8 cellular contexts compared by ENCODE assay signal in genomic region chr1:23367791-23368561, GRCh38. TPM values are rescaled to one million over a fixed set of nuclear protein-coding genes. Genes with fewer than 3 reads are reported as not detected.
DNase-seq lines count a peak whose midpoint lies in the region; ATAC-seq and TF ChIP-seq lines count a peak whose summit lies in the region.

No MANE protein-coding gene starts in this region.

- H3K27me3 Mint-ChIP-seq in natural killer cell treated with Interleukin-12 subunit alpha and Interleukin-12 subunit beta and Interleukin-15 and Interleukin-18, amount 100 ng/mL, for 72 hours = no peaks in the 10 kb centered on the region

- H3K27me3 ChIP-seq in H7 (ENCODE audit: control insufficient read depth, insufficient read depth, low read length) (peaks cover 70% of the 10 kb centered on the region), Loucy (ENCODE audit: insufficient read depth, low read length, poor library complexity, severe bottlenecking) (peaks cover under 1% of the 10 kb centered on the region), RWPE2 (ENCODE audit: insufficient read depth, poor library complexity, severe bottlenecking) (no peaks in the 10 kb centered on the region)

- peak overlapping the region; percentile 88 to 95 for H3K27ac Mint-ChIP-seq in natural killer cell treated with Interleukin-12 subunit alpha and Interleukin-12 subunit beta and Interleukin-15 and Interleukin-18, amount 100 ng/mL, for 72 hours

- H3K4me1 Mint-ChIP-seq in natural killer cell treated with Interleukin-12 subunit alpha and Interleukin-12 subunit beta and Interleukin-15 and Interleukin-18, amount 100 ng/mL, for 72 hours (ENCODE audit: low read depth in 2 of 2) = peaks cover 26 to 29% of the 10 kb centered on the region in 2 donors

- H3K79me2 ChIP-seq in Loucy (ENCODE audit: insufficient read depth, low read length) = peaks cover 59% of the 10 kb centered on the region

- H3K4me1 ChIP-seq in Loucy (ENCODE audit: insufficient read depth, low read length, poor library complexity, severe bottlenecking) (peaks cover 32% of the 10 kb centered on the region), RWPE2 (ENCODE audit: insufficient read depth, poor library complexity, severe bottlenecking) (peaks cover 23% of the 10 kb centered on the region)

- H3K9me3 ChIP-seq in Loucy (ENCODE audit: insufficient read depth, low read depth, low read length) (peaks cover 17% of the 10 kb centered on the region; the same call in 1 of the 2 replicates), RWPE2 (ENCODE audit: severe bottlenecking) (peaks cover 13% of the 10 kb centered on the region)

- H2AFZ ChIP-seq in Loucy (ENCODE audit: low read length) = peak overlapping the region; percentile 98

- ATAC-seq in RWPE2 (ENCODE audit: low read depth) = peak; percentile 86
- ATAC-seq in natural killer cell treated with Interleukin-12 subunit alpha and Interleukin-12 subunit beta and Interleukin-15 and Interleukin-18, amount 100 ng/mL, for 72 hours = peak; percentile 96 to 97

- peak overlapping the region; percentile 83 for H3K4me2 ChIP-seq in Loucy (ENCODE audit: low read depth, low read length, poor library complexity, severe bottlenecking)

- H3K9me2 ChIP-seq in Loucy (replicated peaks; ENCODE audit: low read depth, low read length) = no peaks in the 10 kb centered on the region

- TF ChIP-seq CTCF in Loucy (conservative IDR thresholded peaks at IDR 0.05; ENCODE audit: low read length) (no peak), RWPE2 (IDR thresholded peaks at IDR 0.05; ENCODE audit: poor library complexity, severe bottlenecking) (no peak), fibroblast of pulmonary artery (IDR thresholded peaks at IDR 0.05; ENCODE audit: low read length, missing control alignments) (no peak)

- H3K4me3 Mint-ChIP-seq in natural killer cell treated with Interleukin-12 subunit alpha and Interleukin-12 subunit beta and Interleukin-15 and Interleukin-18, amount 100 ng/mL, for 72 hours = peak overlapping the region; percentile 93

- H3K4me3 ChIP-seq in H7 (ENCODE audit: insufficient read depth, low read depth, low read length) = peak overlapping the region; percentile 90
- peak overlapping the region; percentile 87 for H3K4me3 ChIP-seq in Loucy (ENCODE audit: low read length, poor library complexity, severe bottlenecking)
- H3K4me3 ChIP-seq in RWPE2 (ENCODE audit: severe bottlenecking) = peak overlapping the region; percentile 89
- peak overlapping the region; percentile 98 for H3K4me3 ChIP-seq in fibroblast of pulmonary artery (replicated peaks; ENCODE audit: low read depth, low read length)

- H3K9me3 Mint-ChIP-seq in natural killer cell treated with Interleukin-12 subunit alpha and Interleukin-12 subunit beta and Interleukin-15 and Interleukin-18, amount 100 ng/mL, for 72 hours = peaks cover under 1% of the 10 kb centered on the region

- no peaks in the 10 kb centered on the region for H4K20me1 ChIP-seq in Loucy (ENCODE audit: insufficient read depth, low read length, poor library complexity, severe bottlenecking)

- H3K36me3 Mint-ChIP-seq in natural killer cell treated with Interleukin-12 subunit alpha and Interleukin-12 subunit beta and Interleukin-15 and Interleukin-18, amount 100 ng/mL, for 72 hours = peaks cover 25% of the 10 kb centered on the region

- peak overlapping the region; percentile 90 for H3K9ac ChIP-seq in Loucy (ENCODE audit: low read depth, low read length, poor library complexity, severe bottlenecking)

- no peaks in the 10 kb centered on the region for H3F3A ChIP-seq in Loucy (ENCODE audit: low read depth)

- H3K36me3 ChIP-seq in H7 (replicated peaks; ENCODE audit: control insufficient read depth, insufficient read depth, low read length) = no peaks in the 10 kb centered on the region
- H3K36me3 ChIP-seq in Loucy (ENCODE audit: insufficient read depth, low read length) = peaks cover 27% of the 10 kb centered on the region
- H3K36me3 ChIP-seq in RWPE2 (ENCODE audit: low read depth) = peaks cover 34% of the 10 kb centered on the region

- H3K27ac ChIP-seq in RWPE2 (ENCODE audit: poor library complexity, severe bottlenecking) = peak overlapping the region; percentile 81

- peak; percentile 99 for DNase-seq in ELR (ENCODE audit: low read depth)
- DNase-seq in H7 = peak; percentile 98
- peak; percentile 99 for DNase-seq in RWPE2 (ENCODE audit: low spot score)
- peak; percentile 97 for DNase-seq in activated effector memory CD4-positive, alpha-beta T cell treated with Interleukin-2 at 50 U/mL for 16 hours
- DNase-seq in fibroblast of pulmonary artery (ENCODE audit: low read depth) = peak; percentile 99
- DNase-seq in natural killer cell treated with Interleukin-12 subunit alpha and Interleukin-12 subunit beta and Interleukin-15 and Interleukin-18, amount 100 ng/mL, for 72 hours (ENCODE audit: low spot score) = peak; percentile 99
- DNase-seq in stimulated activated naive CD4-positive, alpha-beta T cell treated with Interleukin-2 at 50 U/mL for 16 hours (lab: John Stamatoyannopoulos, UW) = peak; percentile 99

RNA-seq across cellular contexts. Expression of gene ZNF436, which starts 1.7 kb away (rescaled TPM):
- total RNA-seq in H7 (2014; rRNA removed; shearing (Covaris generic)) = 1.6 and 3.2 TPM in 2 replicates
- 1 to 10 TPM; 4.7 to 6.3 TPM for total RNA-seq in natural killer cell treated with Interleukin-12 subunit alpha and Interleukin-12 subunit beta and Interleukin-15 and Interleukin-18, amount 100 ng/mL, for 72 hours

RNA-seq across cellular contexts. Expression of gene HNRNPR, which starts 23.9 kb away (rescaled TPM):
- 124 and 148 TPM in 2 replicates for total RNA-seq in H7 (2014; rRNA removed; shearing (Covaris generic))
- total RNA-seq in natural killer cell treated with Interleukin-12 subunit alpha and Interleukin-12 subunit beta and Interleukin-15 and Interleukin-18, amount 100 ng/mL, for 72 hours = 100 to 1,000 TPM; 188 to 205 TPM

RNA-seq across cellular contexts. Expression of gene TCEA3, which starts 56.6 kb away (rescaled TPM):
- total RNA-seq in H7 (2014; rRNA removed; shearing (Covaris generic)) = 0.24 and 0.37 TPM in 2 replicates
- total RNA-seq in natural killer cell treated with Interleukin-12 subunit alpha and Interleukin-12 subunit beta and Interleukin-15 and Interleukin-18, amount 100 ng/mL, for 72 hours = under 1 TPM in 1 of 2 donors, not detected in 1; 0.31 TPM

Comparison
In these comparisons a context has a peak if more than half of its experiments do, and no peak if none do; other contexts are left out.
1. Peak in every context shown above with its lines: DNase-seq, ATAC-seq, H3K4me3 ChIP-seq and H3K27ac ChIP-seq.